ENCODE assay signal across 7 cellular contexts in genomic region chr7:100673302-100673941, GRCh38. TPM values are rescaled to one million over a fixed set of nuclear protein-coding genes. Genes with fewer than 3 reads are reported as not detected.
DNase-seq lines count a peak whose midpoint lies in the region; ATAC-seq, FAIRE-seq and TF ChIP-seq lines count a peak whose summit lies in the region.

Gene GNB2 (plus strand): TSS chr7:100673740. CDS start chr7:100676266, 2,526 bp downstream.

- no peaks in the 10 kb centered on the region for H3K9me3 ChIP-seq in body of pancreas
- H3K9me3 ChIP-seq in sigmoid colon: no peaks in the 10 kb centered on the region

- DNase-seq in NCI-H2107 treated with DMSO at 0.1 percent for 48 hours (lab: John Stamatoyannopoulos, UW; ENCODE audit: unreplicated experiment): peak; percentile 95
- peak; percentile 99 for DNase-seq in body of pancreas
- peak; percentile 80 for DNase-seq in iPS DF 19.7 (ENCODE audit: low read depth, low spot score)
- DNase-seq in sigmoid colon: peak; percentile 100

- TF ChIP-seq POLR2A in body of pancreas (IDR thresholded peaks at IDR 0.05): peak; percentile 66 to 70 (median 66)
- TF ChIP-seq POLR2A in sigmoid colon (IDR thresholded peaks at IDR 0.05): no peak

- H3K27ac ChIP-seq in body of pancreas (peak within 1 kb of the TSS; percentile 94 to 98 (median 96)), sigmoid colon (peak within 1 kb of the TSS; percentile 97 to 99 (median 98))

- FAIRE-seq in TTC549 (lab: Jason Lieb, UNC): peak; percentile 90

- peak in 2 of 4 donors; percentile 5 to 11 for TF ChIP-seq EP300 in sigmoid colon (IDR thresholded peaks at IDR 0.05)

- H3K27me3 ChIP-seq in body of pancreas: no peaks in the 10 kb centered on the region
- H3K27me3 ChIP-seq in sigmoid colon: no peaks in the 10 kb centered on the region

- H3K4me1 ChIP-seq in body of pancreas (peaks cover 14% of the 10 kb centered on the region), sigmoid colon (peaks cover 0 to 27% (median 14%) of the 10 kb centered on the region in 4 donors)

- 0% methylated on average over 16 to 64 of the region's 65 CpGs for WGBS in body of pancreas, 2 donors
- 0% methylated on average over 65 of the region's 65 CpGs for WGBS in sigmoid colon, 2 donors

- ATAC-seq in GM18520 (IDR thresholded peaks at IDR 0.05; ENCODE audit: unreplicated experiment) (peak; percentile 62), HG03064 (IDR thresholded peaks at IDR 0.05; ENCODE audit: low read depth, unreplicated experiment) (peak; percentile 49), body of pancreas (peak; percentile 90)

- peaks cover 10 to 11% of the 10 kb centered on the region in 2 donors for H3K36me3 ChIP-seq in body of pancreas (replicated peaks in 1 of 2; ENCODE audit: insufficient read depth in 1 of 2, low read depth in 2 of 2)
- H3K36me3 ChIP-seq in sigmoid colon: peaks cover 11 to 22% (median 18%) of the 10 kb centered on the region in 4 donors

- TF ChIP-seq CTCF in body of pancreas (IDR thresholded peaks at IDR 0.05) (peak in 3 of 7 experiments; percentile 6 to 9 (median 7)), sigmoid colon (IDR thresholded peaks at IDR 0.05) (no peak)

- H3K4me3 ChIP-seq in body of pancreas (peak within 1 kb of the TSS; percentile 88 to 96), sigmoid colon (peak within 1 kb of the TSS; percentile 91 to 99 (median 92))

- intact Hi-C loops in body of pancreas (cut with DNase I): no loop called here
- intact Hi-C loops in sigmoid colon (cut with DNase I): loop anchor here (2.0 to 5.0 kb wide), 3 partner anchors 46 to 191 kb away; partner anchors contain the start of gene NYAP1

RNA-seq across cellular contexts. Expression of gene GNB2, which starts in this region (rescaled TPM):
- 100 to 1,000 TPM; 106 to 123 TPM for total RNA-seq in body of pancreas
- total RNA-seq in sigmoid colon: 100 to 1,000 TPM; 133 to 199 (median 163) TPM
- polyA plus RNA-seq in sigmoid colon: 100 to 1,000 TPM; 230 to 286 (median 236) TPM

Comparison
In these comparisons a context has a peak if more than half of its experiments do, and no peak if none do; other contexts are left out.
1. Peak in every context shown above with its lines: DNase-seq, ATAC-seq, H3K4me3 ChIP-seq and H3K27ac ChIP-seq.
2. POLR2A ChIP-seq: peak in body of pancreas (3 of 3); none in sigmoid colon (0 of 2).